ENCODE assay signal across 19 cellular contexts in genomic region chr2:227117027-227117426, GRCh38. TPM values are rescaled to one million over a fixed set of nuclear protein-coding genes. Genes with fewer than 3 reads are reported as not detected.
DNase-seq lines count a peak whose midpoint lies in the region; ATAC-seq and TF ChIP-seq lines count a peak whose summit lies in the region.
"Had no signal": no experiment of that assay in that cellular context is flagged by ENCODE, and none has a peak within 500 bp of the region (broad histone marks: within the 10 kb centered on the region; RNA-seq: fewer than 3 reads in every experiment).

No MANE protein-coding gene starts in this region.

- no peak for DNase-seq in activated T-cell treated with anti-CD3 and anti-CD28 coated beads, Interleukin-2, amount 50 U/mL, for 72 hours
- DNase-seq in activated T-cell treated with anti-CD3 and anti-CD28 coated beads, Interleukin-2, amount 50 U/mL, for 4 hours = no peak
- no peak for DNase-seq in stimulated activated naive CD8-positive, alpha-beta T cell treated with anti-CD3 and anti-CD28 coated beads, Interleukin-15, Interleukin-2, amounts not matched to agents 100 U/mL and 50 U/mL, for 24 hours
- no peak for DNase-seq in GM19240 (ENCODE audit: insufficient read length, low spot score)
- no peak for DNase-seq in transverse colon
- DNase-seq in testis = no peak
- DNase-seq: activated CD8-positive, alpha-beta memory T cell treated with anti-CD3 and anti-CD28 coated beads for 24 hours; foreskin fibroblast; naive thymus-derived CD8-positive, alpha-beta T cell; NCI-H1694 treated with DMSO at 0.1 percent for 48 hours; sigmoid colon had no signal

- peaks cover 27% of the 10 kb centered on the region for H3K27me3 Mint-ChIP-seq in activated T-cell treated with anti-CD3 and anti-CD28 coated beads, Interleukin-2, amount 50 U/mL, for 72 hours (ENCODE audit: low read depth)
- peaks cover 5% of the 10 kb centered on the region for H3K27me3 Mint-ChIP-seq in activated T-cell treated with anti-CD3 and anti-CD28 coated beads, Interleukin-2, amount 50 U/mL, for 4 hours (ENCODE audit: low read depth)
- H3K27me3 Mint-ChIP-seq: memory B cell had no signal

- H3K4me3 ChIP-seq in transverse colon = no peak overlapping the region
- H3K4me3 ChIP-seq in testis = no peak overlapping the region
- H3K4me3 ChIP-seq: sigmoid colon had no signal

- in situ Hi-C loops in transverse colon (cut with MboI; ENCODE audit: low pct_ligation_motif_present in 1 of 4, low pct_unique_long_range_greater_than_20kb in 1 of 4, low sequenced_read_pairs in 3 of 4) = loop anchor here in 2 of 4 donors (10.0 to 25.0 kb wide), 3 partner anchors 305 to 1455 kb away; no protein-coding TSS in a partner anchor

- H3K36me3 Mint-ChIP-seq in activated T-cell treated with anti-CD3 and anti-CD28 coated beads, Interleukin-2, amount 50 U/mL, for 72 hours (ENCODE audit: insufficient read depth in 2 of 2) = no peaks in the 10 kb centered on the region
- no peaks in the 10 kb centered on the region for H3K36me3 Mint-ChIP-seq in activated T-cell treated with anti-CD3 and anti-CD28 coated beads, Interleukin-2, amount 50 U/mL, for 4 hours (ENCODE audit: insufficient read depth)
- H3K36me3 Mint-ChIP-seq: CD14-positive monocyte; naive thymus-derived CD8-positive, alpha-beta T cell had no signal

- peaks cover 5% of the 10 kb centered on the region for H3K4me1 Mint-ChIP-seq in activated T-cell treated with anti-CD3 and anti-CD28 coated beads, Interleukin-2, amount 50 U/mL, for 72 hours (ENCODE audit: low read depth)
- no peaks in the 10 kb centered on the region for H3K4me1 Mint-ChIP-seq in activated T-cell treated with anti-CD3 and anti-CD28 coated beads, Interleukin-2, amount 50 U/mL, for 4 hours (ENCODE audit: low read depth)
- H3K4me1 Mint-ChIP-seq: memory B cell had no signal

- H3K4me3 Mint-ChIP-seq in activated T-cell treated with anti-CD3 and anti-CD28 coated beads, Interleukin-2, amount 50 U/mL, for 72 hours = peak overlapping the region in 1 of 2 donors; percentile 25
- H3K4me3 Mint-ChIP-seq in activated T-cell treated with anti-CD3 and anti-CD28 coated beads, Interleukin-2, amount 50 U/mL, for 4 hours = no peak overlapping the region
- H3K4me3 Mint-ChIP-seq: CD14-positive monocyte; dendritic cell treated with granulocyte-macrophage colony-stimulating factor and Interleukin-4, amounts not matched to agents 40 ng/mL and 50 ng/mL, for 4 days; memory B cell; naive thymus-derived CD8-positive, alpha-beta T cell had no signal

- H3K27ac Mint-ChIP-seq in activated T-cell treated with anti-CD3 and anti-CD28 coated beads, Interleukin-2, amount 50 U/mL, for 72 hours = peak overlapping the region; percentile 56
- H3K27ac Mint-ChIP-seq: dendritic cell treated with granulocyte-macrophage colony-stimulating factor and Interleukin-4, amounts not matched to agents 40 ng/mL and 50 ng/mL, for 4 days; memory B cell had no signal

- H3K4me1 ChIP-seq in transverse colon (no peaks in the 10 kb centered on the region), testis (no peaks in the 10 kb centered on the region)
- H3K4me1 ChIP-seq: parathyroid adenoma, sigmoid colon had no signal

- H3K27ac ChIP-seq in transverse colon (no peak overlapping the region), testis (no peak overlapping the region)
- H3K27ac ChIP-seq: parathyroid adenoma, sigmoid colon had no signal

- WGBS in transverse colon (ENCODE audit: low coverage in 1 of 2), 2 donors = 78 to 82% methylated on average over 1 of the region's 1 CpG
- WGBS in testis, 2 donors = 88 to 93% methylated on average over 1 of the region's 1 CpG

- H3K27me3 ChIP-seq in transverse colon (no peaks in the 10 kb centered on the region), testis (no peaks in the 10 kb centered on the region)
- H3K27me3 ChIP-seq: sigmoid colon had no signal

- H3K9me3 ChIP-seq in transverse colon (no peaks in the 10 kb centered on the region), testis (no peaks in the 10 kb centered on the region)
- H3K9me3 ChIP-seq: sigmoid colon had no signal

- TF ChIP-seq POLR2A in transverse colon (IDR thresholded peaks at IDR 0.05) (no peak), testis (IDR thresholded peaks at IDR 0.05) (no peak)

- H3K36me3 ChIP-seq in transverse colon (no peaks in the 10 kb centered on the region), testis (ENCODE audit: low read depth, missing control alignments) (no peaks in the 10 kb centered on the region)
- H3K36me3 ChIP-seq: sigmoid colon had no signal

- TF ChIP-seq EP300 in transverse colon (IDR thresholded peaks at IDR 0.05; ENCODE audit: low read depth) = no peak

- intact Hi-C loops in transverse colon (cut with DNase I; ENCODE audit: low total_unique reads) (no loop called here), testis (cut with DNase I; ENCODE audit: low total_unique reads) (no loop called here)

- peak; percentile 69 to 91 for ATAC-seq in activated T-cell treated with anti-CD3 and anti-CD28 coated beads, Interleukin-2, amount 50 U/mL, for 72 hours (replicated peaks in 1 of 2)
- no peak for ATAC-seq in activated T-cell treated with anti-CD3 and anti-CD28 coated beads, Interleukin-2, amount 50 U/mL, for 4 hours
- ATAC-seq in HG02610 (IDR thresholded peaks at IDR 0.05; ENCODE audit: unreplicated experiment) = peak; percentile 88
- peak; percentile 68 for ATAC-seq in HG03342 (IDR thresholded peaks at IDR 0.05; ENCODE audit: unreplicated experiment)
- ATAC-seq in stimulated activated naive CD8-positive, alpha-beta T cell treated with anti-CD3 and anti-CD28 coated beads, Interleukin-15, Interleukin-2, amounts not matched to agents 100 U/mL and 50 U/mL, for 24 hours = peak; percentile 52
- ATAC-seq: HepG2; naive thymus-derived CD8-positive, alpha-beta T cell had no signal

- TF ChIP-seq CTCF in transverse colon (IDR thresholded peaks at IDR 0.05) (no peak), testis (IDR thresholded peaks at IDR 0.05) (no peak)

- no peaks in the 10 kb centered on the region for H3K9me3 Mint-ChIP-seq in activated T-cell treated with anti-CD3 and anti-CD28 coated beads, Interleukin-2, amount 50 U/mL, for 72 hours
- no peaks in the 10 kb centered on the region for H3K9me3 Mint-ChIP-seq in activated T-cell treated with anti-CD3 and anti-CD28 coated beads, Interleukin-2, amount 50 U/mL, for 4 hours
- H3K9me3 Mint-ChIP-seq: dendritic cell treated with granulocyte-macrophage colony-stimulating factor and Interleukin-4, amounts not matched to agents 40 ng/mL and 50 ng/mL, for 4 days; memory B cell; naive thymus-derived CD8-positive, alpha-beta T cell had no signal

RNA-seq across cellular contexts. Expression of gene COL4A4, which starts 47.0 kb away (rescaled TPM):
- under 1 TPM; 0.02 to 0.16 TPM for total RNA-seq in activated T-cell treated with anti-CD3 and anti-CD28 coated beads, Interleukin-2, amount 50 U/mL, for 72 hours
- total RNA-seq in activated T-cell treated with anti-CD3 and anti-CD28 coated beads, Interleukin-2, amount 50 U/mL, for 4 hours = under 1 TPM in 1 of 3 donors, not detected in 2; 0.14 TPM
- 1 to 10 TPM; 1.5 to 4.6 (median 2.6) TPM for total RNA-seq in transverse colon
- total RNA-seq in testis = 1 to 10 TPM; 3.0 to 4.1 TPM
- 3.4 TPM for polyA plus RNA-seq in testis (ENCODE audit: insufficient read depth, low read depth, low replicate concordance)
- total RNA-seq: A673, HepG2 had no signal
- polyA plus RNA-seq: HepG2 had no signal

RNA-seq across cellular contexts. Expression of gene COL4A3, which starts 47.4 kb away (rescaled TPM):
- total RNA-seq in activated T-cell treated with anti-CD3 and anti-CD28 coated beads, Interleukin-2, amount 50 U/mL, for 72 hours = under 1 TPM in 1 of 2 donors, not detected in 1; 0.39 TPM
- total RNA-seq in activated T-cell treated with anti-CD3 and anti-CD28 coated beads, Interleukin-2, amount 50 U/mL, for 4 hours = under 1 TPM in 1 of 3 donors, not detected in 2; 0.16 TPM
- 10 to 100 TPM in 1 of 4 donors, 1 to 10 TPM in 1, under 1 TPM in 1, not detected in 1; 0.41 to 20.9 (median 5.1) TPM for total RNA-seq in transverse colon
- 10 to 100 TPM in 1 of 2 donors, 1 to 10 TPM in 1; 9.0 to 11.0 TPM for total RNA-seq in testis
- polyA plus RNA-seq in testis (ENCODE audit: insufficient read depth, low read depth, low replicate concordance) = 3.7 TPM
- total RNA-seq: A673 had no signal
- polyA plus RNA-seq: CD14-positive monocyte; HepG2; naive thymus-derived CD8-positive, alpha-beta T cell had no signal

Comparison
In these comparisons a context has a peak if more than half of its experiments do, and no peak if none do; other contexts are left out.
1. ATAC-seq: peak in activated T-cell treated with anti-CD3 and anti-CD28 coated beads, Interleukin-2, amount 50 U/mL, for 72 hours (2 of 2), HG02610 (single experiment), HG03342 (single experiment) and stimulated activated naive CD8-positive, alpha-beta T cell treated with anti-CD3 and anti-CD28 coated beads, Interleukin-15, Interleukin-2, amounts not matched to agents 100 U/mL and 50 U/mL, for 24 hours (single experiment); none in activated T-cell treated with anti-CD3 and anti-CD28 coated beads, Interleukin-2, amount 50 U/mL, for 4 hours (0 of 2).